ENCODE assay signal across 39 cellular contexts in genomic region chr9:14778565-14778964, GRCh38. TPM values are rescaled to one million over a fixed set of nuclear protein-coding genes. Genes with fewer than 3 reads are reported as not detected.
"Had no signal": no experiment of that assay in that cellular context is flagged by ENCODE, and none has a peak within 500 bp of the region (broad histone marks: within the 10 kb centered on the region; RNA-seq: fewer than 3 reads in every experiment).

No MANE protein-coding gene starts in this region.

- DNase-seq: activated effector memory CD4-positive, alpha-beta T cell treated with anti-CD3 and anti-CD28 coated beads, Interleukin-2, amount 50 U/mL, for 16 hours; activated effector memory CD4-positive, alpha-beta T cell treated with Interleukin-2 at 50 U/mL for 16 hours; activated gamma-delta T cell; activated gamma-delta T cell treated with Interleukin-2 at 50 U/mL for 16 hours; activated naive CD4-positive, alpha-beta T cell; activated naive CD4-positive, alpha-beta T cell treated with anti-CD3 and anti-CD28 coated beads for 36 hours; activated naive CD4-positive, alpha-beta T cell treated with anti-CD3 and anti-CD28 coated beads, Interleukin-2, amount 10 ng/mL, durations not matched to agents 7 days and 5 days; activated naive CD4-positive, alpha-beta T cell treated with anti-CD3 and anti-CD28 coated beads, Interleukin-2, amount 50 U/mL, for 16 hours; activated naive CD4-positive, alpha-beta T cell treated with Interleukin-2 at 50 U/mL for 16 hours; activated naive CD8-positive, alpha-beta T cell treated with anti-CD3 and anti-CD28 coated beads for 36 hours; activated naive CD8-positive, alpha-beta T cell treated with anti-CD3 and anti-CD28 coated beads, Interleukin-2, amount 10 ng/mL, durations not matched to agents 7 days and 5 days; activated naive CD8-positive, alpha-beta T cell treated with anti-CD3 and anti-CD28 coated beads, Interleukin-2, amount 50 U/mL, for 24 hours; activated T-cell treated with anti-CD3 and anti-CD28 coated beads, Interleukin-2, amount 50 U/mL, for 1 hour; activated T-cell treated with anti-CD3 and anti-CD28 coated beads, Interleukin-2, amount 50 U/mL, for 24 hours; activated T-cell treated with anti-CD3 and anti-CD28 coated beads, Interleukin-2, amount 50 U/mL, for 4 hours; activated T-cell treated with anti-CD3 and anti-CD28 coated beads, Interleukin-2, amount 50 U/mL, for 48 hours; activated T-cell treated with anti-CD3 and anti-CD28 coated beads, Interleukin-2, amount 50 U/mL, for 72 hours; adrenal gland; amniotic stem cell; amygdala; anterior cingulate cortex; aorta; body of pancreas; brain microvascular endothelial cell; caudate nucleus; central memory CD4-positive, alpha-beta T cell; cerebellar nuclear complex had no signal

- H3K27me3 ChIP-seq: adrenal gland, ascending aorta, body of pancreas, brain microvascular endothelial cell, breast epithelium, cardiac muscle cell had no signal

- H3K9me3 ChIP-seq: adrenal gland, ascending aorta, body of pancreas, breast epithelium had no signal

- H3K36me3 ChIP-seq: adrenal gland, brain microvascular endothelial cell, breast epithelium had no signal

- H3K4me3 ChIP-seq: adrenal gland, ascending aorta, body of pancreas, breast epithelium, cardiac muscle cell had no signal

- ATAC-seq: activated naive CD4-positive, alpha-beta T cell treated with anti-CD3 and anti-CD28 coated beads, Interleukin-2, amount 50 U/mL, for 72 hours; activated naive CD8-positive, alpha-beta T cell treated with anti-CD3 and anti-CD28 coated beads, Interleukin-2, amount 50 U/mL, for 24 hours; activated T-cell treated with anti-CD3 and anti-CD28 coated beads, Interleukin-2, amount 50 U/mL, for 4 hours; activated T-cell treated with anti-CD3 and anti-CD28 coated beads, Interleukin-2, amount 50 U/mL, for 72 hours; activated T-helper 17 cell treated with anti-CD3 and anti-CD28 coated beads, Interleukin-2, amount 50 U/mL, for 72 hours; body of pancreas had no signal

- H3K27ac ChIP-seq: ascending aorta, body of pancreas, brain microvascular endothelial cell, breast epithelium, cardiac muscle cell had no signal

- FAIRE-seq: astrocyte, bronchial epithelial cell had no signal

- H3K4me1 ChIP-seq: ascending aorta, body of pancreas, breast epithelium had no signal

RNA-seq across cellular contexts. Expression of gene CER1, which starts 56.0 kb away (rescaled TPM):
- total RNA-seq: activated naive CD4-positive, alpha-beta T cell treated with anti-CD3 and anti-CD28 coated beads for 36 hours; activated naive CD4-positive, alpha-beta T cell treated with anti-CD3 and anti-CD28 coated beads, Interleukin-2, amount 50 U/mL, for 72 hours; activated naive CD8-positive, alpha-beta T cell treated with anti-CD3 and anti-CD28 coated beads for 36 hours; activated naive CD8-positive, alpha-beta T cell treated with anti-CD3 and anti-CD28 coated beads, Interleukin-2, amount 10 ng/mL, durations not matched to agents 7 days and 5 days; activated T-cell treated with anti-CD3 and anti-CD28 coated beads, Interleukin-2, amount 50 U/mL, for 4 hours; activated T-cell treated with anti-CD3 and anti-CD28 coated beads, Interleukin-2, amount 50 U/mL, for 72 hours; activated T-helper 1 cell treated with anti-CD3 and anti-CD28 coated beads, Interleukin-12 subunit alpha, Interleukin-12 subunit beta, Interleukin-2, Interleukin-4 antibody, amounts not matched to agents 30 ng/mL and 10 ng/mL and 1 ng/mL, durations not matched to agents 14 hours and 24 hours and 36 hours; activated T-helper 17 cell treated with anti-CD3 and anti-CD28 coated beads, Interleukin-2, amount 50 U/mL, for 72 hours; activated T-helper 2 cell treated with anti-CD3 and anti-CD28 coated beads, Interferon-gamma antibody, Interleukin-2, Interleukin-4, amounts not matched to agents 10 μg/mL and 5 μg/mL and 100 μg/mL, durations not matched to agents 14 hours and 24 hours and 36 hours; adrenal gland; ascending aorta; breast epithelium; bronchial epithelial cell; cardiac septum; chondrocyte had no signal
- polyA plus RNA-seq: adipose tissue, adrenal gland, aorta had no signal
